ENCODE assay signal across 19 cellular contexts in genomic region chr9:111610149-111610548, GRCh38. TPM values are rescaled to one million over a fixed set of nuclear protein-coding genes. Genes with fewer than 3 reads are reported as not detected.
"Had no signal": no experiment of that assay in that cellular context is flagged by ENCODE, and none has a peak within 500 bp of the region (broad histone marks: within the 10 kb centered on the region; RNA-seq: fewer than 3 reads in every experiment).

No MANE protein-coding gene starts in this region.

- H3K9me3 ChIP-seq: gastroesophageal sphincter, heart left ventricle, left lung, spleen, thyroid gland, upper lobe of right lung had no signal

- DNase-seq: activated CD4-positive, alpha-beta T cell treated with anti-CD3 and anti-CD28 coated beads, Interleukin-2, amount 10 ng/mL, durations not matched to agents 7 days and 5 days; activated CD4-positive, CD25-positive, alpha-beta regulatory T cell treated with anti-CD3 and anti-CD28 coated beads, Interleukin-2, amount 50 U/mL, for 72 hours; activated CD8-positive, alpha-beta T cell treated with anti-CD3 and anti-CD28 coated beads, Interleukin-2, amount 10 ng/mL, durations not matched to agents 7 days and 5 days; activated gamma-delta T cell; activated naive CD4-positive, alpha-beta T cell treated with anti-CD3 and anti-CD28 coated beads, Interleukin-2, amount 50 U/mL, for 16 hours; activated naive CD8-positive, alpha-beta T cell treated with anti-CD3 and anti-CD28 coated beads, Interleukin-2, amount 50 U/mL, for 24 hours; caudate nucleus; effector CD8-positive, alpha-beta T cell; heart left ventricle; islet precursor cell; left lung; naive thymus-derived CD8-positive, alpha-beta T cell; spleen; stimulated activated CD4-positive, alpha-beta T cell treated with anti-CD3 and anti-CD28 coated beads, Interleukin-4, amount 100 ng/mL, for 1 hour; stimulated activated naive CD4-positive, alpha-beta T cell; T-helper 2 cell; upper lobe of right lung had no signal

- H3K27me3 ChIP-seq: thyroid gland, upper lobe of right lung had no signal

- H3K27ac ChIP-seq: gastroesophageal sphincter, heart left ventricle, left lung, spleen, upper lobe of right lung had no signal

- H3K4me1 ChIP-seq: gastroesophageal sphincter, left lung, spleen, upper lobe of right lung had no signal

- ATAC-seq: activated CD8-positive, alpha-beta T cell treated with anti-CD3 and anti-CD28 coated beads, Interleukin-2, amount 10 ng/mL, durations not matched to agents 7 days and 5 days; activated naive CD8-positive, alpha-beta T cell treated with anti-CD3 and anti-CD28 coated beads, Interleukin-2, amount 50 U/mL, for 24 hours; gastroesophageal sphincter; heart left ventricle; left lung; naive thymus-derived CD8-positive, alpha-beta T cell; upper lobe of right lung had no signal

- H3K4me3 ChIP-seq: gastroesophageal sphincter, heart left ventricle, left lung, spleen, thyroid gland, upper lobe of right lung had no signal

- H3K36me3 ChIP-seq: gastroesophageal sphincter, heart left ventricle, left lung, spleen, thyroid gland, upper lobe of right lung had no signal

RNA-seq across cellular contexts. Expression of gene PTGR1, which starts 10.7 kb away (rescaled TPM):
- total RNA-seq: activated CD8-positive, alpha-beta T cell treated with anti-CD3 and anti-CD28 coated beads, Interleukin-2, amount 10 ng/mL, durations not matched to agents 7 days and 5 days; naive thymus-derived CD8-positive, alpha-beta T cell had no signal
